ENCODE assay signal across 9 cellular contexts in the genomic region with DNA sequence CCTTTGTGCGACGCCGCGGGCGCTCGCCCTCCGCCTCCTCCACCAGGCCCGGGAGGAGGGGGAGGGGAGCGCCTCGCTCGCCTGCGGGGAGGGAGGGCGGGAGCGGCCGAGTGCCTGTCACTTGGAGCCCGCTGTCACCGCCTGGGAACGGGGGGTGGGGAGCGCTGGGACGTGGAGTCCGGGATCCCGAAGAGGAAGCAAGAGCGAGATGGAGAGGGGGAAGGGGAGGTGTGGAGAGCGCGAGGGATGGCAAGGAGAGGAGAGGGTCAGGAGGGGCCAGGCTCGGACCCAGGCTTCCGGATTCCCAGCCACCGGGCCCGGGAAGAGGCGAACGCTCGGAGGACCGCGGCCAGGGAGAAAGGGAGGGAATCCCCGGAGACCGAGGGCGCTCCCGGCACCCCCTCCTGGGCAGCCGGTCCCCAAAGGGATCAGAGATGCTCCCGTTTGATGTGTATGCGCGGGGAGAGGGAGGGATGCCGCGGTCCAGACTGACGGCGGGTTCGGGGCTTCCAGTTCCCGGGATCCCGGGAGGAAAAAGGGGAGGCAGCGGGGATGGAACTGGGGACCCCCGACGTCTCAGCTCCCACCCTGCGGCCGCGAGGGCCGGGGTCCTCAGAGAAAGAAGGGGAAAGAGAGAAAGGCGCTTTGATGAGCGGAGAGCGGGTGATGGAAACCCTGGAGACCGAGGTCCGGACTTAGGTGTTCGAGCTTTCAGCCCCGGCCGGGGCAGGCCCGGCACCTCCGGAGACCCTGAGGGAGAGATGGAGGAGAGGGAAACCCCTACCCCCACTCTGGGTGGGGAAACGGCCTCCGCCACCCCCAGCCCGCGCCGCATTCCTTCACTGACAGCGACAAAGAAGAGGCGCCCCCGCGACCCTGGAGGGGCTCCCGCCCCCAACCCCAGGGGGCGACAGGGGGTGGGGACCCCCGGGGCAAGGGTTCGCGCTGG. TPM values are rescaled to one million over a fixed set of nuclear protein-coding genes. Genes with fewer than 3 reads are reported as not detected.
DNase-seq lines count a peak whose midpoint lies in the region; ATAC-seq, FAIRE-seq and TF ChIP-seq lines count a peak whose summit lies in the region.
"Had no signal": no experiment of that assay in that cellular context is flagged by ENCODE, and none has a peak within 500 bp of the region (broad histone marks: within the 10 kb centered on the region; RNA-seq: fewer than 3 reads in every experiment).

No MANE protein-coding gene starts in this region.

- H3K27me3 ChIP-seq in right atrium auricular region, result peaks cover 5 to 20% of the 10 kb centered on the region in 2 donors
- no peaks in the 10 kb centered on the region for H3K27me3 ChIP-seq in SJSA1 (replicated peaks)
- H3K27me3 ChIP-seq in thoracic aorta (replicated peaks; ENCODE audit: insufficient read depth), result peaks cover 9% of the 10 kb centered on the region

- H3K36me3 ChIP-seq in right atrium auricular region, result no peaks in the 10 kb centered on the region
- H3K36me3 ChIP-seq in SJSA1, result no peaks in the 10 kb centered on the region
- H3K36me3 ChIP-seq in thoracic aorta, result no peaks in the 10 kb centered on the region

- intact Hi-C loops in Right ventricle myocardium inferior (cut with DNase I), result no loop called here

- ATAC-seq in Right ventricle myocardium inferior (no peak), thoracic aorta (ENCODE audit: insufficient number of reproducible peaks, low FRiP score, low read depth) (no peak), GM19324 (IDR thresholded peaks at IDR 0.05; ENCODE audit: low FRiP score, unreplicated experiment) (no peak), GM19463 (IDR thresholded peaks at IDR 0.05; ENCODE audit: unreplicated experiment) (no peak), HG03469 (IDR thresholded peaks at IDR 0.05; ENCODE audit: unreplicated experiment) (no peak)

- no peak overlapping the region for H3K27ac ChIP-seq in right atrium auricular region
- H3K27ac ChIP-seq in SJSA1, result no peak overlapping the region
- no peak overlapping the region for H3K27ac ChIP-seq in thoracic aorta

- peak overlapping the region in 1 of 2 donors; percentile 38 for H3K4me3 ChIP-seq in right atrium auricular region
- H3K4me3 ChIP-seq in SJSA1, result peak overlapping the region; percentile 43
- peak overlapping the region; percentile 49 for H3K4me3 ChIP-seq in thoracic aorta

- DNase-seq in Right ventricle myocardium inferior (ENCODE audit: missing footprints), result peak; percentile 45
- DNase-seq in right atrium auricular region (ENCODE audit: low spot score), result no peak
- DNase-seq in SJSA1 (ENCODE audit: low read depth in 1 of 2, low spot score in 2 of 2), result peak in 1 of 2 experiments; percentile 32
- DNase-seq in frontal cortex (ENCODE audit: low spot score in 2 of 2), result peak; percentile 72 to 74
- DNase-seq in thoracic aorta (ENCODE audit: low spot score), result no peak

- FAIRE-seq in frontal cortex (lab: Jason Lieb, UNC), result no peak

- H3K4me1 ChIP-seq in right atrium auricular region (peaks cover 0 to 22% of the 10 kb centered on the region in 2 donors), SJSA1 (replicated peaks) (peaks cover 11% of the 10 kb centered on the region), thoracic aorta (ENCODE audit: control insufficient read depth in 1 of 2, low read depth in 2 of 2) (peaks cover 12 to 16% of the 10 kb centered on the region in 2 donors)

- H3K9me3 ChIP-seq in right atrium auricular region (no peaks in the 10 kb centered on the region), SJSA1 (replicated peaks) (no peaks in the 10 kb centered on the region), thoracic aorta (no peaks in the 10 kb centered on the region)

- TF ChIP-seq CTCF in right atrium auricular region (IDR thresholded peaks at IDR 0.05) (no peak), thoracic aorta (IDR thresholded peaks at IDR 0.05) (no peak)

RNA-seq across cellular contexts. Expression of gene DPF1, which starts 4.7 kb away (rescaled TPM):
- total RNA-seq in Right ventricle myocardium inferior, result 0.11 TPM
- not detected for total RNA-seq in right atrium auricular region
- 10.5 and 10.6 TPM in 2 replicates for total RNA-seq in SJSA1 (2014; rRNA removed; shearing (Covaris generic))
- 39.9 TPM for total RNA-seq in frontal cortex
- 1 to 10 TPM in 1 of 2 donors, under 1 TPM in 1; 0.85 to 1.2 TPM for total RNA-seq in thoracic aorta

RNA-seq across cellular contexts. Expression of gene PPP1R14A, which starts 27.4 kb away (rescaled TPM):
- total RNA-seq in Right ventricle myocardium inferior (35.9 TPM), right atrium auricular region (10 to 100 TPM; 28.0 to 30.0 TPM), frontal cortex (not detected), thoracic aorta (100 to 1,000 TPM; 618 to 908 TPM)
- total RNA-seq in SJSA1 (2014; rRNA removed; shearing (Covaris generic)), result not detected in 2 replicates
- total RNA-seq: NCI-H460 had no signal

RNA-seq across cellular contexts. Expression of gene SPINT2, which starts 35.6 kb away (rescaled TPM):
- total RNA-seq in Right ventricle myocardium inferior (9.1 TPM), right atrium auricular region (10 to 100 TPM; 11.1 to 52.7 TPM), frontal cortex (104 TPM), thoracic aorta (100 to 1,000 TPM; 218 to 480 TPM)
- not detected in 2 replicates for total RNA-seq in SJSA1 (2014; rRNA removed; shearing (Covaris generic))

Comparison
In these comparisons a context has a peak if more than half of its experiments do, and no peak if none do; other contexts are left out.
1. DNase-seq: peak in Right ventricle myocardium inferior (single experiment) and frontal cortex (2 of 2); none in right atrium auricular region (single experiment) and thoracic aorta (single experiment).
2. RNA of gene PPP1R14A, which starts 27.4 kb away (total RNA-seq): 618 to 908 TPM in thoracic aorta, 35.9 TPM in Right ventricle myocardium inferior (single experiment) and 28.0 to 30.0 TPM in right atrium auricular region; not detected in SJSA1 and not detected in frontal cortex (single experiment); every median in the first group is over 10 times any median in the second.